ENCODE assay signal across 8 cellular contexts in genomic region chr17:61926831-61927210, GRCh38. TPM values are rescaled to one million over a fixed set of nuclear protein-coding genes. Genes with fewer than 3 reads are reported as not detected.
DNase-seq lines count a peak whose midpoint lies in the region; ATAC-seq lines count a peak whose summit lies in the region.

No MANE protein-coding gene starts in this region.

- peaks cover 16% of the 10 kb centered on the region for H3K4me1 ChIP-seq in adipocyte (ENCODE audit: control insufficient read depth, insufficient read depth, low read length)
- H3K4me1 ChIP-seq in subcutaneous abdominal adipose tissue (ENCODE audit: control insufficient read depth in 5 of 5, insufficient read depth in 5 of 5, low read length in 5 of 5): peaks cover 0 to 18% (median 17%) of the 10 kb centered on the region in 5 donors

- peak overlapping the region; percentile 91 for H3K4me3 Mint-ChIP-seq in activated naive CD4-positive, alpha-beta T cell treated with anti-CD3 and anti-CD28 coated beads, Interleukin-2, amount 10 ng/mL, durations not matched to agents 7 days and 5 days

- H3K9me3 ChIP-seq in adipocyte (ENCODE audit: control insufficient read depth, low read length) (no peaks in the 10 kb centered on the region), subcutaneous abdominal adipose tissue (ENCODE audit: control insufficient read depth in 5 of 5, low read length in 5 of 5) (no peaks in the 10 kb centered on the region)

- H3K27ac ChIP-seq in subcutaneous abdominal adipose tissue (ENCODE audit: low read depth, low read length): peak overlapping the region; percentile 70

- H3K27me3 ChIP-seq in adipocyte (replicated peaks; ENCODE audit: control insufficient read depth, insufficient read depth, low read length): no peaks in the 10 kb centered on the region
- H3K27me3 ChIP-seq in subcutaneous abdominal adipose tissue (ENCODE audit: control insufficient read depth in 5 of 5, insufficient read depth in 4 of 5, low read length in 5 of 5): no peaks in the 10 kb centered on the region

- H3K36me3 ChIP-seq in adipocyte (ENCODE audit: control insufficient read depth, insufficient read depth, low read length, severe bottlenecking): peaks cover 16% of the 10 kb centered on the region
- H3K36me3 ChIP-seq in subcutaneous abdominal adipose tissue (ENCODE audit: control insufficient read depth in 5 of 5, insufficient read depth in 5 of 5, low read length in 5 of 5): peaks cover 5 to 10% (median 8%) of the 10 kb centered on the region in 5 donors

- H3K4me3 ChIP-seq in adipocyte (ENCODE audit: low read length) (peak overlapping the region; percentile 88), subcutaneous abdominal adipose tissue (ENCODE audit: low read depth in 1 of 5, low read length in 5 of 5) (peak overlapping the region; percentile 91 to 98 (median 97))

- no peak for DNase-seq in activated naive CD4-positive, alpha-beta T cell treated with anti-CD3 and anti-CD28 coated beads, Interleukin-2, amount 10 ng/mL, durations not matched to agents 7 days and 5 days
- DNase-seq in activated naive CD4-positive, alpha-beta T cell treated with Interleukin-2 at 50 U/mL for 16 hours: no peak
- DNase-seq in adipocyte (ENCODE audit: low read depth) (peak; percentile 63), iris pigment epithelial cell (ENCODE audit: low read depth) (peak; percentile 55), dermis blood vessel endothelial cell (no peak), C1 segment of cervical spinal cord (lab: John Stamatoyannopoulos, UW) (no peak)

- CTCF ChIA-PET in activated naive CD4-positive, alpha-beta T cell treated with anti-CD3 and anti-CD28 coated beads, Interleukin-2, amount 10 ng/mL, durations not matched to agents 7 days and 5 days (lab: Charles Lee): interaction anchor here (0.6 to 1.8 kb wide), 2 partner anchors 139 to 183 kb away, joined by 3 to 4 read pairs; no protein-coding TSS in a partner anchor

- no peaks in the 10 kb centered on the region for H3K9me3 Mint-ChIP-seq in activated naive CD4-positive, alpha-beta T cell treated with anti-CD3 and anti-CD28 coated beads, Interleukin-2, amount 10 ng/mL, durations not matched to agents 7 days and 5 days

- H3K9ac ChIP-seq in adipocyte (ENCODE audit: low read length) (peak overlapping the region; percentile 96), subcutaneous abdominal adipose tissue (ENCODE audit: low read length in 5 of 5) (peak overlapping the region; percentile 58 to 96 (median 93))

- H3K36me3 Mint-ChIP-seq in activated naive CD4-positive, alpha-beta T cell treated with anti-CD3 and anti-CD28 coated beads, Interleukin-2, amount 10 ng/mL, durations not matched to agents 7 days and 5 days: peaks cover 10% of the 10 kb centered on the region

- peaks cover 26% of the 10 kb centered on the region for H3K4me1 Mint-ChIP-seq in activated naive CD4-positive, alpha-beta T cell treated with anti-CD3 and anti-CD28 coated beads, Interleukin-2, amount 10 ng/mL, durations not matched to agents 7 days and 5 days

- peaks cover 8% of the 10 kb centered on the region for H3K27me3 Mint-ChIP-seq in activated naive CD4-positive, alpha-beta T cell treated with anti-CD3 and anti-CD28 coated beads, Interleukin-2, amount 10 ng/mL, durations not matched to agents 7 days and 5 days

- H3K27ac Mint-ChIP-seq in activated naive CD4-positive, alpha-beta T cell treated with anti-CD3 and anti-CD28 coated beads, Interleukin-2, amount 10 ng/mL, durations not matched to agents 7 days and 5 days: peak overlapping the region; percentile 93

- no peak for ATAC-seq in HG02571 (IDR thresholded peaks at IDR 0.05; ENCODE audit: unreplicated experiment)

RNA-seq across cellular contexts. Expression of gene INTS2, which starts 1.0 kb away (rescaled TPM):
- 20.3 and 22.9 TPM in 2 replicates for total RNA-seq in dermis blood vessel endothelial cell

Comparison
In these comparisons a context has a peak if more than half of its experiments do, and no peak if none do; other contexts are left out.
1. DNase-seq: peak in adipocyte (single experiment) and iris pigment epithelial cell (single experiment); none in activated naive CD4-positive, alpha-beta T cell treated with anti-CD3 and anti-CD28 coated beads, Interleukin-2, amount 10 ng/mL, durations not matched to agents 7 days and 5 days (single experiment), activated naive CD4-positive, alpha-beta T cell treated with Interleukin-2 at 50 U/mL for 16 hours (single experiment), dermis blood vessel endothelial cell (single experiment) and C1 segment of cervical spinal cord (0 of 14).